In the genomic region with DNA sequence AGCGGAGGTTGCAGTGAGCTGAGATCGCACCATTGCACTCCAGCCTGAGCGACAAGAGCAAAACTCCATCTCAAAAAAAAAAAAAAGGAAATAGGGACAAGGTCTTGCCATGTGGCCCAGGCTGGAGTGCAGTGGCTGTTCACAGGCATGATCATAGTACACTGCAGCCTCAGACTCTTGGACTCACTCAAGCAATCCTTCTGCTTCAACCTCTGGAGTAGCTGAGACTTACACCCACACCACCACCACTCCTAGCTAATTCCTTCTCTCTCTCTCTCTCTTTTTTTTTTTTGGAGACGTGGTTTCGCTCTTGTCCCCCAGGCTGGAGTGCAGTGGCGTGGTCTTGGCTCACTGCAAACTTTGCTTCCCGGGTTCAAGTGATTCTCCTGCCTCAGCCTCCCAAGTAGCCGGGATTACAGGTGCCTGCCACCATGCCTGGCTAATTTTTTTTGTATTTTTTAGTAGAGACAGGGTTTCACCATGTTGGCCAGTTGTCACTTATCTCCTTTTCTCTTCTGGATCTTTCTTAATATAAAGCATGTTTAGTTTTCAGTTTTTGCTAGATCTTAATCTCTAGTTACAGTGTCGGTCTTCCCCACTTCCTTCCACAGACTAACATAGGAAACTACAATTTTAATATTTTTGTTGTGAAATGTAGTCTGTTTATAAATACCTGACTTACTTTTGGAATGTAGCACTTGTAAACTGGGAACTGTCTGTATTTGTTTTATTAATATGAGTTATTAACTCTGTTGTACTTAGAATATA, we compare ENCODE assay signal across 19 cellular contexts. TPM values are rescaled to one million over a fixed set of nuclear protein-coding genes. Genes with fewer than 3 reads are reported as not detected.
DNase-seq lines count a peak whose midpoint lies in the region; ATAC-seq and TF ChIP-seq lines count a peak whose summit lies in the region.
"Had no signal": no experiment of that assay in that cellular context is flagged by ENCODE, and none has a peak within 500 bp of the region (broad histone marks: within the 10 kb centered on the region; RNA-seq: fewer than 3 reads in every experiment).

No MANE protein-coding gene starts in this region.

- ATAC-seq in central memory CD8-positive, alpha-beta T cell (replicated peaks; ENCODE audit: extremely low read depth, poor library complexity, severe bottlenecking), result no peak
- no peak for ATAC-seq in HG03139 (IDR thresholded peaks at IDR 0.05; ENCODE audit: unreplicated experiment)
- no peak for ATAC-seq in HG03432 (IDR thresholded peaks at IDR 0.05; ENCODE audit: unreplicated experiment)
- no peak for ATAC-seq in GM21786 (IDR thresholded peaks at IDR 0.05; ENCODE audit: unreplicated experiment)
- ATAC-seq: gastrocnemius medialis, lower lobe of right lung had no signal

- in situ Hi-C loops in mammary epithelial cell (cut with MboI; ENCODE audit: low sequenced_read_pairs in 2 of 2), result no loop called here

- no peak overlapping the region for H3K4me3 ChIP-seq in mammary epithelial cell (replicated peaks in 1 of 3; ENCODE audit: insufficient read depth in 1 of 3, low read depth in 2 of 3, low read length in 3 of 3)
- H3K4me3 ChIP-seq in PC-9, result no peak overlapping the region
- no peak overlapping the region for H3K4me3 ChIP-seq in smooth muscle cell
- H3K4me3 ChIP-seq: gastrocnemius medialis, lower lobe of right lung, SJCRH30, thoracic aorta had no signal

- H3K27me3 Mint-ChIP-seq in MCF 10A (ENCODE audit: insufficient read depth, unreplicated experiment), result no peaks in the 10 kb centered on the region
- H3K27me3 Mint-ChIP-seq in central memory CD8-positive, alpha-beta T cell, result no peaks in the 10 kb centered on the region

- WGBS in mammary epithelial cell (ENCODE audit: low coverage, missing lambda C conversion rate), result 90% methylated on average over 4 of the region's 9 CpGs
- WGBS in smooth muscle cell (ENCODE audit: low lambda C conversion rate), result 95% methylated on average over 9 of the region's 9 CpGs

- H3K9ac ChIP-seq in mammary epithelial cell (ENCODE audit: insufficient read depth, low read length) (no peak overlapping the region), smooth muscle cell (ENCODE audit: low read depth) (no peak overlapping the region)

- peaks cover 94% of the 10 kb centered on the region for H3K79me2 ChIP-seq in mammary epithelial cell (ENCODE audit: insufficient read depth, low read length)
- peaks cover 66% of the 10 kb centered on the region for H3K79me2 ChIP-seq in PC-9 (ENCODE audit: low read depth)
- peaks cover 91% of the 10 kb centered on the region for H3K79me2 ChIP-seq in smooth muscle cell (ENCODE audit: low read depth)

- H2AFZ ChIP-seq in mammary epithelial cell (ENCODE audit: low read depth, low read length) (no peak overlapping the region), PC-9 (no peak overlapping the region), smooth muscle cell (ENCODE audit: low read depth) (no peak overlapping the region)

- H3K4me1 ChIP-seq in mammary epithelial cell (ENCODE audit: insufficient read depth, low read length) (peaks cover 15% of the 10 kb centered on the region), PC-9 (replicated peaks; ENCODE audit: insufficient read depth) (no peaks in the 10 kb centered on the region; the same call in 1 of the 2 replicates), smooth muscle cell (ENCODE audit: low read depth) (peaks cover 3% of the 10 kb centered on the region)
- H3K4me1 ChIP-seq: gastrocnemius medialis, SJCRH30 had no signal

- CTCF ChIA-PET in MCF 10A (lab: Yijun Ruan, JAX) (interaction anchor here (0.6 to 0.7 kb wide), 3 partner anchors 14 to 126 kb away, joined by 3 read pairs; no protein-coding TSS in a partner anchor), mammary epithelial cell (lab: Charles Lee; ENCODE audit: low non-redundant PET) (no interaction called here), PC-9 (lab: Charles Lee) (interaction anchor here (0.7 kb wide), 1 partner anchor 77 kb away, joined by 4 read pairs; no protein-coding TSS in a partner anchor)

- peaks cover 10% of the 10 kb centered on the region for H3K4me1 Mint-ChIP-seq in MCF 10A (ENCODE audit: insufficient read depth, unreplicated experiment)
- H3K4me1 Mint-ChIP-seq in central memory CD8-positive, alpha-beta T cell, result peaks cover 48% of the 10 kb centered on the region

- DNase-seq in MCF 10A (ENCODE audit: unreplicated experiment) (no peak), mammary epithelial cell (no peak), PC-9 (no peak), smooth muscle cell (lab: John Stamatoyannopoulos, UW; ENCODE audit: unreplicated experiment) (no peak)
- DNase-seq in central memory CD8-positive, alpha-beta T cell (ENCODE audit: low spot score in 2 of 2), result no peak
- DNase-seq: amniotic stem cell, DMS 273 treated with DMSO at 0.1 percent for 48 hours, gastrocnemius medialis, lower lobe of right lung, NCI-H1694, SJCRH30 had no signal

- H3K4me2 ChIP-seq in mammary epithelial cell (ENCODE audit: insufficient read depth, low read depth, low read length), result no peak overlapping the region
- H3K4me2 ChIP-seq in PC-9, result no peak overlapping the region
- peak overlapping the region; percentile 24 for H3K4me2 ChIP-seq in smooth muscle cell

- no peak for TF ChIP-seq CTCF in MCF 10A (IDR thresholded peaks at IDR 0.05; ENCODE audit: unreplicated experiment)
- no peak for TF ChIP-seq CTCF in mammary epithelial cell (conservative IDR thresholded peaks at IDR 0.05 in 1 of 2, IDR thresholded peaks at IDR 0.05 in 1 of 2; ENCODE audit: extremely low read depth in 1 of 2, insufficient read depth in 1 of 2, low read depth in 1 of 2, low read length in 2 of 2)
- no peak for TF ChIP-seq CTCF in PC-9 (conservative IDR thresholded peaks at IDR 0.05)
- no peak for TF ChIP-seq CTCF in smooth muscle cell (IDR thresholded peaks at IDR 0.05; ENCODE audit: borderline replicate concordance, insufficient read depth, poor library complexity, severe bottlenecking)

- peaks cover 22% of the 10 kb centered on the region for H3K36me3 Mint-ChIP-seq in MCF 10A (ENCODE audit: insufficient read depth, unreplicated experiment)
- H3K36me3 Mint-ChIP-seq in central memory CD8-positive, alpha-beta T cell (ENCODE audit: insufficient read depth), result peaks cover 22% of the 10 kb centered on the region

- no peaks in the 10 kb centered on the region for H3K27me3 ChIP-seq in mammary epithelial cell (ENCODE audit: insufficient read depth, low read length)
- H3K27me3 ChIP-seq in PC-9 (ENCODE audit: insufficient read depth, low read depth), result no peaks in the 10 kb centered on the region
- H3K27me3 ChIP-seq in smooth muscle cell (ENCODE audit: low read depth), result no peaks in the 10 kb centered on the region
- H3K27me3 ChIP-seq: gastrocnemius medialis, SJCRH30 had no signal

- no peaks in the 10 kb centered on the region for H3K36me3 ChIP-seq in mammary epithelial cell (ENCODE audit: insufficient read depth, low read length)
- H3K36me3 ChIP-seq in PC-9 (ENCODE audit: low read depth), result peaks cover 9% of the 10 kb centered on the region
- no peaks in the 10 kb centered on the region for H3K36me3 ChIP-seq in smooth muscle cell (ENCODE audit: low read depth)
- H3K36me3 ChIP-seq: SJCRH30, thoracic aorta had no signal

- intact Hi-C loops in MCF 10A (cut with micrococcal nuclease) (no loop called here), mammary epithelial cell (cut with micrococcal nuclease) (no loop called here), PC-9 (cut with micrococcal nuclease; ENCODE audit: unreplicated experiment) (no loop called here)

- H3K9me2 ChIP-seq in PC-9 (ENCODE audit: insufficient read depth), result no peaks in the 10 kb centered on the region

- POLR2A ChIA-PET in MCF 10A (lab: Yijun Ruan, JAX) (interaction anchor here (0.6 to 0.7 kb wide), 2 partner anchors 45 to 186 kb away, joined by 3 to 6 read pairs; no protein-coding TSS in a partner anchor), PC-9 (lab: Charles Lee; ENCODE audit: unreplicated experiment) (interaction anchor here (0.6 kb wide), 1 partner anchor 358 kb away, joined by 15 read pairs; no protein-coding TSS in a partner anchor)

- H3K27ac ChIP-seq in mammary epithelial cell (ENCODE audit: insufficient read depth, low read depth, low read length) (no peak overlapping the region), PC-9 (0 out of 2 replicates have a peak overlapping the region, but pooled peaks have one; percentile 16), smooth muscle cell (ENCODE audit: low read depth) (peak overlapping the region; percentile 6)
- H3K27ac ChIP-seq: gastrocnemius medialis, HL-60, lower lobe of right lung, SJCRH30, thoracic aorta had no signal

- no peaks in the 10 kb centered on the region for H4K20me1 ChIP-seq in mammary epithelial cell (ENCODE audit: insufficient read depth, low read length)
- H4K20me1 ChIP-seq in PC-9 (ENCODE audit: insufficient read depth), result no peaks in the 10 kb centered on the region
- H4K20me1 ChIP-seq in smooth muscle cell (ENCODE audit: low read depth), result peaks cover 95% of the 10 kb centered on the region

- no peaks in the 10 kb centered on the region for H3K9me3 ChIP-seq in mammary epithelial cell (replicated peaks; ENCODE audit: insufficient read depth, low read length)
- no peaks in the 10 kb centered on the region for H3K9me3 ChIP-seq in PC-9 (ENCODE audit: insufficient read depth, low read depth)
- no peaks in the 10 kb centered on the region for H3K9me3 ChIP-seq in smooth muscle cell (replicated peaks; ENCODE audit: low read depth)
- H3K9me3 ChIP-seq: gastrocnemius medialis, lower lobe of right lung, SJCRH30, thoracic aorta had no signal

- BruUV-seq in MCF 10A (replicated peaks; lab: Mats Ljungman, UMichigan) (no TSS peak), mammary epithelial cell (replicated peaks; lab: Mats Ljungman, UMichigan) (no TSS peak), PC-9 (replicated peaks; lab: Mats Ljungman, UMichigan) (no TSS peak)

- dilution Hi-C loops in mammary epithelial cell (cut with HindIII; ENCODE audit: low sequenced_read_pairs), result no loop called here

- no peak overlapping the region for H3K4me3 Mint-ChIP-seq in MCF 10A (ENCODE audit: unreplicated experiment)
- peak overlapping the region; percentile 52 for H3K4me3 Mint-ChIP-seq in central memory CD8-positive, alpha-beta T cell
- H3K4me3 Mint-ChIP-seq: neural crest cell had no signal

- peak overlapping the region; percentile 56 for H3K27ac Mint-ChIP-seq in MCF 10A (ENCODE audit: low read depth, unreplicated experiment)
- H3K27ac Mint-ChIP-seq in central memory CD8-positive, alpha-beta T cell (ENCODE audit: low read depth), result peak overlapping the region; percentile 76

- H3F3A ChIP-seq in PC-9 (ENCODE audit: insufficient read depth, low read depth) (0 out of 2 replicates have a peak, but pooled peaks cover 2% of the 10 kb centered on the region), smooth muscle cell (ENCODE audit: low read depth) (no peaks in the 10 kb centered on the region)

- no peaks in the 10 kb centered on the region for H3K9me3 Mint-ChIP-seq in MCF 10A (ENCODE audit: unreplicated experiment)
- no peaks in the 10 kb centered on the region for H3K9me3 Mint-ChIP-seq in central memory CD8-positive, alpha-beta T cell
- H3K9me3 Mint-ChIP-seq: neural crest cell had no signal

RNA-seq across cellular contexts. Expression of a gene that starts 22.6 kb away (rescaled TPM):
- total RNA-seq in MCF 10A (2022) (35.5 and 45.7 TPM in 2 replicates), mammary epithelial cell (10 to 100 TPM; 19.5 to 33.7 TPM), PC-9 (2021) (26.3 and 32.9 TPM in 2 replicates), smooth muscle cell (17.6 and 18.9 TPM in 2 replicates)
- polyA plus RNA-seq in mammary epithelial cell (12.3 TPM), smooth muscle cell (5.0 and 5.7 TPM in 2 replicates)
- 52.2 TPM for polyA minus RNA-seq in mammary epithelial cell

RNA-seq across cellular contexts. Expression of a gene that starts 43.4 kb away (rescaled TPM):
- total RNA-seq in MCF 10A (2022), result 0.20 TPM in 1 of 2 replicates, not detected in the other
- not detected for total RNA-seq in mammary epithelial cell
- not detected for polyA plus RNA-seq in mammary epithelial cell
- 3.6 TPM for polyA minus RNA-seq in mammary epithelial cell
- 0.73 TPM in 1 of 2 replicates, not detected in the other for total RNA-seq in PC-9 (2021)
- not detected in 2 replicates for total RNA-seq in smooth muscle cell
- polyA plus RNA-seq in smooth muscle cell, result 0.34 and 0.39 TPM in 2 replicates
- total RNA-seq: activated CD8-positive, alpha-beta memory T cell treated with anti-CD3 and anti-CD28 coated beads for 36 hours; LHCN-M2; lower lobe of right lung; SJCRH30 had no signal
